Comparison of ENCODE assay signal across 16 cellular contexts in genomic region chr2:144443837-144444236, GRCh38.
DNase-seq lines count a peak whose midpoint lies in the region; ATAC-seq and TF ChIP-seq lines count a peak whose summit lies in the region.
"Had no signal": no experiment of that assay in that cellular context is flagged by ENCODE, and none has a peak within 500 bp of the region (broad histone marks: within the 10 kb centered on the region; RNA-seq: fewer than 3 reads in every experiment).

No MANE protein-coding gene starts in this region.

- peaks cover 99 to 100% (median 100%) of the 10 kb centered on the region in 11 experiments for H4K20me1 ChIP-seq in BLaER1 treated with 17β-estradiol and CSF1 and Interleukin-3, amounts not matched to agents 10 nM and 100 nM

- H3K27me3 ChIP-seq in BLaER1 treated with 17β-estradiol and CSF1 and Interleukin-3, amounts not matched to agents 10 nM and 100 nM: no peaks in the 10 kb centered on the region
- no peaks in the 10 kb centered on the region for H3K27me3 ChIP-seq in adrenal gland
- H3K27me3 ChIP-seq in left ventricle myocardium inferior (ENCODE audit: low read depth): no peaks in the 10 kb centered on the region

- H3K36me3 Mint-ChIP-seq in activated CD8-positive, alpha-beta T cell treated with anti-CD3 and anti-CD28 coated beads for 36 hours (ENCODE audit: low read depth): peaks cover 5% of the 10 kb centered on the region

- DNase-seq in adrenal gland (no peak), left ventricle myocardium inferior (no peak), omental fat pad (ENCODE audit: low spot score) (no peak), KG1 (lab: John Stamatoyannopoulos, UW) (no peak), T-helper 1 cell (no peak)
- no peak for DNase-seq in activated CD8-positive, alpha-beta T cell treated with anti-CD3 and anti-CD28 coated beads for 36 hours
- DNase-seq: DND-41; foreskin melanocyte; left colon; NCI-H2081 treated with DMSO at 0.1 percent for 48 hours; posterior cingulate gyrus; stimulated activated CD4-positive, alpha-beta T cell treated with anti-CD3 and anti-CD28 coated beads, Interleukin-1b, Interleukin-23, amount 100 ng/mL, for 48 hours had no signal

- peak in 1 of 2 donors; percentile 32 for TF ChIP-seq POLR2A in adrenal gland (IDR thresholded peaks at IDR 0.05)

- H3K27me3 Mint-ChIP-seq in activated CD8-positive, alpha-beta T cell treated with anti-CD3 and anti-CD28 coated beads for 36 hours: no peaks in the 10 kb centered on the region

- intact Hi-C loops in adrenal gland (cut with DNase I) (no loop called here), left ventricle myocardium inferior (cut with micrococcal nuclease) (no loop called here)
- intact Hi-C loops in activated CD8-positive, alpha-beta T cell treated with anti-CD3 and anti-CD28 coated beads for 36 hours (cut with micrococcal nuclease): no loop called here

- TF ChIP-seq CTCF in adrenal gland (IDR thresholded peaks at IDR 0.05) (no peak), left ventricle myocardium inferior (IDR thresholded peaks at IDR 0.05; ENCODE audit: borderline replicate concordance) (no peak), omental fat pad (IDR thresholded peaks at IDR 0.05) (no peak)
- TF ChIP-seq CTCF in activated CD8-positive, alpha-beta T cell treated with anti-CD3 and anti-CD28 coated beads for 36 hours (IDR thresholded peaks at IDR 0.05): no peak

- H3K4me1 ChIP-seq in BLaER1 treated with 17β-estradiol and CSF1 and Interleukin-3, amounts not matched to agents 10 nM and 100 nM: peaks cover 60 to 99% (median 89%) of the 10 kb centered on the region in 10 experiments
- H3K4me1 ChIP-seq in adrenal gland (replicated peaks in 1 of 2) (peaks cover 41 to 84% of the 10 kb centered on the region in 2 donors), left ventricle myocardium inferior (peaks cover 70% of the 10 kb centered on the region)

- peak overlapping the region in 4 of 11 experiments; percentile 4 to 40 (median 18); a peak in 2 of 22 replicates for H3K27ac ChIP-seq in BLaER1 treated with 17β-estradiol and CSF1 and Interleukin-3, amounts not matched to agents 10 nM and 100 nM
- H3K27ac ChIP-seq in adrenal gland: peak overlapping the region; percentile 44 to 82 (median 78)
- peak overlapping the region; percentile 50 for H3K27ac ChIP-seq in left ventricle myocardium inferior (replicated peaks)
- H3K27ac ChIP-seq: VCaP had no signal

- peaks cover 75 to 98% (median 84%) of the 10 kb centered on the region in 11 experiments for H3K36me3 ChIP-seq in BLaER1 treated with 17β-estradiol and CSF1 and Interleukin-3, amounts not matched to agents 10 nM and 100 nM
- H3K36me3 ChIP-seq in adrenal gland (replicated peaks in 1 of 2): no peaks in the 10 kb centered on the region
- no peaks in the 10 kb centered on the region for H3K36me3 ChIP-seq in left ventricle myocardium inferior

- peak overlapping the region in 6 of 11 experiments; percentile 5 to 79 (median 28); a peak in 11 of 22 replicates for H3K4me2 ChIP-seq in BLaER1 treated with 17β-estradiol and CSF1 and Interleukin-3, amounts not matched to agents 10 nM and 100 nM

- no peak overlapping the region for H3K9ac ChIP-seq in BLaER1 treated with 17β-estradiol and CSF1 and Interleukin-3, amounts not matched to agents 10 nM and 100 nM

- H3K27ac Mint-ChIP-seq in activated CD8-positive, alpha-beta T cell treated with anti-CD3 and anti-CD28 coated beads for 36 hours: no peak overlapping the region
- H3K27ac Mint-ChIP-seq: activated naive CD8-positive, alpha-beta T cell had no signal

- no peaks in the 10 kb centered on the region for H3K9me3 ChIP-seq in BLaER1 treated with 17β-estradiol and CSF1 and Interleukin-3, amounts not matched to agents 10 nM and 100 nM (replicated peaks in 1 of 11)
- H3K9me3 ChIP-seq in adrenal gland (replicated peaks in 1 of 3): no peaks in the 10 kb centered on the region
- H3K9me3 ChIP-seq in left ventricle myocardium inferior (replicated peaks): no peaks in the 10 kb centered on the region

- WGBS in adrenal gland, 4 donors: 23 to 37% (median 30%) methylated on average over 3 of the region's 3 CpGs

- CTCF ChIA-PET in activated CD8-positive, alpha-beta T cell treated with anti-CD3 and anti-CD28 coated beads for 36 hours (lab: Charles Lee): no interaction called here

- H3K4me1 Mint-ChIP-seq in activated CD8-positive, alpha-beta T cell treated with anti-CD3 and anti-CD28 coated beads for 36 hours (ENCODE audit: low read depth): peaks cover 13% of the 10 kb centered on the region

- no peak overlapping the region for H3K4me3 Mint-ChIP-seq in activated CD8-positive, alpha-beta T cell treated with anti-CD3 and anti-CD28 coated beads for 36 hours
- H3K4me3 Mint-ChIP-seq: activated naive CD8-positive, alpha-beta T cell had no signal

- no peak overlapping the region for H3K4me3 ChIP-seq in BLaER1 treated with 17β-estradiol and CSF1 and Interleukin-3, amounts not matched to agents 10 nM and 100 nM
- H3K4me3 ChIP-seq in adrenal gland (peak overlapping the region in 1 of 4 donors; percentile 22), left ventricle myocardium inferior (peak overlapping the region; percentile 37)

- POLR2A ChIA-PET in activated CD8-positive, alpha-beta T cell treated with anti-CD3 and anti-CD28 coated beads for 36 hours (lab: Charles Lee): no interaction called here

- ATAC-seq in omental fat pad (ENCODE audit: low FRiP score) (peak; percentile 38), GM21723 (IDR thresholded peaks at IDR 0.05; ENCODE audit: unreplicated experiment) (no peak)
- no peak for ATAC-seq in activated CD8-positive, alpha-beta T cell treated with anti-CD3 and anti-CD28 coated beads for 36 hours
- ATAC-seq: left colon had no signal

- H3K9me3 Mint-ChIP-seq in activated CD8-positive, alpha-beta T cell treated with anti-CD3 and anti-CD28 coated beads for 36 hours: no peaks in the 10 kb centered on the region
